In the genomic region with DNA sequence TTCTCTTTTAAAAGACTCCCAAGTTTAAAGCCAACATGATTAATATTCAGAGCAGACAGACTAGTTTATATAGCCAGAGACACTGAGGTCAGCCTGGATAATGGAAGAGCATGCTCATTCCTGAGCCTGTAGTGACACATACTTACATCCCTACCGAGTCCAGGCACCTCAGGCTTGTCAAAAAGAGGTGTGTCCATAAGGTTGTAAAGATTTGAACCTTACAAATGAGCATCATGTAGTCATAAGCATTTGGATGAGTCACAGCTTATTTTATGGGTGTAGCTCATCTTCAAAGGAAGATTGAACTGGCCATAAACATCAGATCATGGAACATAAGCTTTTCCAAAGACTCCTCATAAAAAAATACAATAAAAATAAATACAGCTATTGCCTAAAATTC, we compare ENCODE assay signal across 1 cellular context.
TF ChIP-seq lines count a peak whose summit lies in the region.

No MANE protein-coding gene starts in this region.

TF ChIP-seq in IMR-90, 13 proteins besides CTCF, POLR2A, EP300 and RAD21:
- no peak for TF ChIP-seq SMC3 (IDR thresholded peaks at IDR 0.05; ENCODE audit: low read depth, low read length)
- no peak for TF ChIP-seq MAZ (IDR thresholded peaks at IDR 0.05; ENCODE audit: borderline replicate concordance, low read depth, low read length)
- TF ChIP-seq RCOR1 (IDR thresholded peaks at IDR 0.05; ENCODE audit: insufficient replicate concordance, low read length): no peak
TF ChIP-seq in IMR-90: peak in this region for 0.
